12 cellular contexts compared by ENCODE assay signal in genomic region chr17:80694085-80694991, GRCh38.
A peak's percentile ranks its signal among the peaks of the same experiment; 100 is the strongest.
DNase-seq lines count a peak whose midpoint lies in the region; ATAC-seq, FAIRE-seq and TF ChIP-seq lines count a peak whose summit lies in the region.
"Had no signal": no experiment of that assay in that cellular context is flagged by ENCODE, and none has a peak within 500 bp of the region (broad histone marks: within the 10 kb centered on the region; RNA-seq: fewer than 3 reads in every experiment).

No MANE protein-coding gene starts in this region.

- no peak overlapping the region for H3K9ac ChIP-seq in HepG2 (ENCODE audit: insufficient read depth, low read depth, low read length)

- no peaks in the 10 kb centered on the region for H3K27me3 ChIP-seq in HepG2 (ENCODE audit: control insufficient read depth in 1 of 2, insufficient read depth in 2 of 2, low read length in 2 of 2)
- H3K27me3 ChIP-seq: sigmoid colon had no signal

- intact Hi-C loops in HepG2 (cut with micrococcal nuclease; ENCODE audit: unreplicated experiment), result no loop called here

- POLR2A ChIA-PET in HepG2 (lab: Yijun Ruan, JAX), result interaction anchor here (1.1 kb wide), 1 partner anchor 21 kb away, joined by 5 read pairs; no protein-coding TSS in a partner anchor

- H3K36me3 ChIP-seq in HepG2 (replicated peaks in 1 of 2; ENCODE audit: control insufficient read depth in 1 of 2, insufficient read depth in 2 of 2, low read length in 2 of 2), result no peaks in the 10 kb centered on the region; a peak in 1 of 5 replicates
- H3K36me3 ChIP-seq: sigmoid colon had no signal

- no peak for TF ChIP-seq POLR2A in HepG2 (IDR thresholded peaks at IDR 0.05; ENCODE audit: insufficient read depth in 1 of 2, low read depth in 2 of 2, low read length in 2 of 2)

- no peaks in the 10 kb centered on the region for H4K20me1 ChIP-seq in HepG2 (ENCODE audit: insufficient read depth, low read length)

- no peak for TF ChIP-seq EP300 in HepG2 (IDR thresholded peaks at IDR 0.05; ENCODE audit: low read depth in 2 of 2, low read length in 2 of 2)
- no peak for TF ChIP-seq EP300 in HepG2 (CRISPR knock-in tag; IDR thresholded peaks at IDR 0.05; ENCODE audit: borderline replicate concordance)

- CTCF ChIA-PET in HepG2 (lab: Yijun Ruan, JAX; ENCODE audit: low intra/inter-chr PET ratio, low total read pairs), result no interaction called here

- H3K4me1 ChIP-seq in HepG2 (ENCODE audit: insufficient read depth, low read length), result peaks cover 38% of the 10 kb centered on the region

- DNase-seq in DMS53 (lab: John Stamatoyannopoulos, UW) (peak; percentile 98), NCI-H1417 (lab: John Stamatoyannopoulos, UW) (peak; percentile 79 to 94 (median 90)), SHP77 treated with DMSO at 0.1 percent for 48 hours (lab: John Stamatoyannopoulos, UW) (peak; percentile 97), HepG2 (ENCODE audit: low spot score) (no peak), superior temporal gyrus (ENCODE audit: extremely low spot score) (no peak), NCI-H1436 treated with DMSO at 0.1 percent for 48 hours (lab: John Stamatoyannopoulos, UW) (no peak)
- DNase-seq: activated CD4-positive, alpha-beta T cell treated with anti-CD3 and anti-CD28 coated beads, Interleukin-2, amount 50 U/mL, for 4 hours; CD8-positive, alpha-beta memory T cell; NCI-H1048; sigmoid colon had no signal

- BruUV-seq in HepG2 (replicated peaks; lab: Mats Ljungman, UMichigan), result no TSS peak

- H3K9me3 ChIP-seq in HepG2 (ENCODE audit: low read length), result no peaks in the 10 kb centered on the region
- H3K9me3 ChIP-seq: sigmoid colon had no signal

- no peak for ATAC-seq in HepG2
- ATAC-seq in HG03097 (IDR thresholded peaks at IDR 0.05; ENCODE audit: low FRiP score, unreplicated experiment), result no peak
- ATAC-seq: GM12878 had no signal

- TF ChIP-seq CTCF in HepG2 (CRISPR knock-in tag; IDR thresholded peaks at IDR 0.05), result no peak

- TF ChIP-seq RAD21 in HepG2 (CRISPR knock-in tag; IDR thresholded peaks at IDR 0.05), result no peak

- 97% methylated on average over 15 of the region's 28 CpGs for WGBS in HepG2 (ENCODE audit: low lambda C conversion rate)

- no peak overlapping the region for H3K4me3 ChIP-seq in HepG2 (replicated peaks in 1 of 3; ENCODE audit: insufficient read depth in 1 of 3, low read depth in 2 of 3, low read length in 3 of 3)
- H3K4me3 ChIP-seq: GM12878, sigmoid colon had no signal

- in situ Hi-C loops in HepG2 (cut with HindIII; ENCODE audit: extremely low pct_ligation_motif_present, low pct_unique_long_range_greater_than_20kb), result no loop called here

- no peak overlapping the region for H3K4me2 ChIP-seq in HepG2 (ENCODE audit: low read depth, low read length)

- H3K79me2 ChIP-seq in HepG2 (ENCODE audit: insufficient read depth, low read length), result peaks cover 61% of the 10 kb centered on the region

- H3K27ac ChIP-seq in HepG2 (ENCODE audit: extremely low read length, insufficient read depth, low read length), result peak overlapping the region; percentile 42
- H3K27ac ChIP-seq: sigmoid colon had no signal

- H2AFZ ChIP-seq in HepG2 (ENCODE audit: low read length), result no peak overlapping the region

- FAIRE-seq in HepG2 (lab: Jason Lieb, UNC), result no peak
- FAIRE-seq: GM12878 had no signal

TF ChIP-seq in HepG2, 621 proteins besides CTCF, POLR2A, EP300 and RAD21 (continues in another document):
- TF ChIP-seq ZNF407 (CRISPR knock-in tag; IDR thresholded peaks at IDR 0.05; ENCODE audit: not compliant biosample characterization), result peak; percentile 22
- TF ChIP-seq NR2F6 (IDR thresholded peaks at IDR 0.05), result peak; percentile 57
- no peak for TF ChIP-seq NR2F6 (CRISPR knock-in tag; IDR thresholded peaks at IDR 0.05)
- TF ChIP-seq, protein P1, sequence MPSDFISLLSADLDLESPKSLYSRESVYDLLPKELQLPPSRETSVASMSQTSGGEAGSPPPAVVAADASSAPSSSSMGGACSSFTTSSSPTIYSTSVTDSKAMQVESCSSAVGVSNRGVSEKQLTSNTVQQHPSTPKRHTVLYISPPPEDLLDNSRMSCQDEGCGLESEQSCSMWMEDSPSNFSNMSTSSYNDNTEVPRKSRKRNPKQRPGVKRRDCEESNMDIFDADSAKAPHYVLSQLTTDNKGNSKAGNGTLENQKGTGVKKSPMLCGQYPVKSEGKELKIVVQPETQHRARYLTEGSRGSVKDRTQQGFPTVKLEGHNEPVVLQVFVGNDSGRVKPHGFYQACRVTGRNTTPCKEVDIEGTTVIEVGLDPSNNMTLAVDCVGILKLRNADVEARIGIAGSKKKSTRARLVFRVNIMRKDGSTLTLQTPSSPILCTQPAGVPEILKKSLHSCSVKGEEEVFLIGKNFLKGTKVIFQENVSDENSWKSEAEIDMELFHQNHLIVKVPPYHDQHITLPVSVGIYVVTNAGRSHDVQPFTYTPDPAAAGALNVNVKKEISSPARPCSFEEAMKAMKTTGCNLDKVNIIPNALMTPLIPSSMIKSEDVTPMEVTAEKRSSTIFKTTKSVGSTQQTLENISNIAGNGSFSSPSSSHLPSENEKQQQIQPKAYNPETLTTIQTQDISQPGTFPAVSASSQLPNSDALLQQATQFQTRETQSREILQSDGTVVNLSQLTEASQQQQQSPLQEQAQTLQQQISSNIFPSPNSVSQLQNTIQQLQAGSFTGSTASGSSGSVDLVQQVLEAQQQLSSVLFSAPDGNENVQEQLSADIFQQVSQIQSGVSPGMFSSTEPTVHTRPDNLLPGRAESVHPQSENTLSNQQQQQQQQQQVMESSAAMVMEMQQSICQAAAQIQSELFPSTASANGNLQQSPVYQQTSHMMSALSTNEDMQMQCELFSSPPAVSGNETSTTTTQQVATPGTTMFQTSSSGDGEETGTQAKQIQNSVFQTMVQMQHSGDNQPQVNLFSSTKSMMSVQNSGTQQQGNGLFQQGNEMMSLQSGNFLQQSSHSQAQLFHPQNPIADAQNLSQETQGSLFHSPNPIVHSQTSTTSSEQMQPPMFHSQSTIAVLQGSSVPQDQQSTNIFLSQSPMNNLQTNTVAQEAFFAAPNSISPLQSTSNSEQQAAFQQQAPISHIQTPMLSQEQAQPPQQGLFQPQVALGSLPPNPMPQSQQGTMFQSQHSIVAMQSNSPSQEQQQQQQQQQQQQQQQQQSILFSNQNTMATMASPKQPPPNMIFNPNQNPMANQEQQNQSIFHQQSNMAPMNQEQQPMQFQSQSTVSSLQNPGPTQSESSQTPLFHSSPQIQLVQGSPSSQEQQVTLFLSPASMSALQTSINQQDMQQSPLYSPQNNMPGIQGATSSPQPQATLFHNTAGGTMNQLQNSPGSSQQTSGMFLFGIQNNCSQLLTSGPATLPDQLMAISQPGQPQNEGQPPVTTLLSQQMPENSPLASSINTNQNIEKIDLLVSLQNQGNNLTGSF (CRISPR knock-in tag; IDR thresholded peaks at IDR 0.05), result 0 out of 2 replicates have a peak, but pooled peaks have one; percentile 55
- TF ChIP-seq ZFP1 (CRISPR knock-in tag; IDR thresholded peaks at IDR 0.05), result no peak

Comparison
In these comparisons a context has a peak if more than half of its experiments do, and no peak if none do; other contexts are left out.
1. DNase-seq: peak in DMS53 (single experiment), NCI-H1417 (3 of 3) and SHP77 treated with DMSO at 0.1 percent for 48 hours (single experiment); none in HepG2 (single experiment), superior temporal gyrus (single experiment) and NCI-H1436 treated with DMSO at 0.1 percent for 48 hours (single experiment).